8 cellular contexts compared by ENCODE assay signal in genomic region chr7:76549025-76549854, GRCh38. TPM values are rescaled to one million over a fixed set of nuclear protein-coding genes. Genes with fewer than 3 reads are reported as not detected.
DNase-seq lines count a peak whose midpoint lies in the region; ATAC-seq and TF ChIP-seq lines count a peak whose summit lies in the region.
"Not testable (repeated sequence)": the region's sequence is repeated elsewhere in the genome, so short reads cannot be mapped to it uniquely, and the experiment has no call there.

No MANE protein-coding gene starts in this region.

- H3K27ac Mint-ChIP-seq in neural progenitor cell, result peak overlapping the region; percentile 91

- peak overlapping the region; percentile 91 for H3K27ac ChIP-seq in foreskin keratinocyte
- peak overlapping the region; percentile 56 for H3K27ac ChIP-seq in neural progenitor cell
- peak overlapping the region; percentile 91 to 97 (median 96) for H3K27ac ChIP-seq in stomach

- not testable (repeated sequence) for H3K9me3 ChIP-seq in MG63; neural progenitor cell (ENCODE audit: low read depth); stomach

- peak; percentile 99 for ATAC-seq in foreskin keratinocyte

- not testable (repeated sequence) for H3K9me3 Mint-ChIP-seq in neural progenitor cell

- WGBS in stomach, 5 donors, result 0 to 1% (median 1%) methylated on average over 34 to 71 of the region's 71 CpGs

- not testable (repeated sequence) for H3F3A ChIP-seq in neural progenitor cell (ENCODE audit: low read depth)

- H3K27me3 ChIP-seq in MG63, foreskin keratinocyte, neural progenitor cell, stomach: not testable (repeated sequence)

- H3K4me2 ChIP-seq in neural progenitor cell, result peak overlapping the region; percentile 92

- H3K27me3 Mint-ChIP-seq in neural progenitor cell (ENCODE audit: insufficient read depth, low read depth), result not testable (repeated sequence)

- H3K9ac ChIP-seq in neural progenitor cell, result peak overlapping the region; percentile 77

- TF ChIP-seq EP300 in stomach (IDR thresholded peaks at IDR 0.05), result not testable (repeated sequence)

- not testable (repeated sequence) for H3K36me3 ChIP-seq in MG63, neural progenitor cell, stomach

- peaks cover 27% of the 10 kb centered on the region for H3K79me2 ChIP-seq in neural progenitor cell (ENCODE audit: low read depth)

- H3K4me3 ChIP-seq in MG63, result peak overlapping the region; percentile 79
- peak overlapping the region; percentile 96 for H3K4me3 ChIP-seq in neural progenitor cell
- peak overlapping the region; percentile 72 to 90 (median 80) for H3K4me3 ChIP-seq in stomach

- DNase-seq in GDM1 (lab: John Stamatoyannopoulos, UW) (peak; percentile 85), HCEC 1CT (peak; percentile 91), MG63 (peak; percentile 88), SHP77 treated with DMSO at 0.1 percent for 48 hours (lab: John Stamatoyannopoulos, UW) (peak; percentile 77), activated gamma-delta T cell treated with Interleukin-2 at 50 U/mL for 16 hours (peak; percentile 81), foreskin keratinocyte (peak; percentile 59 to 72), neural progenitor cell (ENCODE audit: low spot score) (peak; percentile 84), stomach (peak; percentile 88)

- intact Hi-C loops in stomach (cut with DNase I; ENCODE audit: low total_unique reads), result not testable (repeated sequence)

- H3K4me3 Mint-ChIP-seq in neural progenitor cell, result peak overlapping the region; percentile 93

- peak overlapping the region; percentile 63 for H2AFZ ChIP-seq in neural progenitor cell (replicated peaks)

- H3K4me1 Mint-ChIP-seq in neural progenitor cell, result not testable (repeated sequence)

- H3K36me3 Mint-ChIP-seq in neural progenitor cell, result not testable (repeated sequence)

- not testable (repeated sequence) for H3K4me1 ChIP-seq in foreskin keratinocyte, neural progenitor cell
- peaks cover 0 to 22% (median 8%) of the 10 kb centered on the region in 4 donors for H3K4me1 ChIP-seq in stomach

- TF ChIP-seq POLR2A in stomach (IDR thresholded peaks at IDR 0.05), result not testable (repeated sequence)

- not testable (repeated sequence) for TF ChIP-seq CTCF in foreskin keratinocyte (conservative IDR thresholded peaks at IDR 0.05); neural progenitor cell (IDR thresholded peaks at IDR 0.05); stomach (IDR thresholded peaks at IDR 0.05)

- H4K20me1 ChIP-seq in neural progenitor cell (ENCODE audit: low read depth), result not testable (repeated sequence)

RNA-seq across cellular contexts. Expression of gene SPDYE16, which starts 6.1 kb away (rescaled TPM):
- total RNA-seq in MG63 (2014; rRNA removed; shearing (Covaris generic); ENCODE audit: low replicate concordance), result not detected in 2 replicates
- total RNA-seq in foreskin keratinocyte (not detected in 2 replicates), neural progenitor cell (ENCODE audit: low replicate concordance) (0.28 TPM in 1 of 2 replicates, not detected in the other), stomach (not detected)
- polyA plus RNA-seq in foreskin keratinocyte (not detected in 2 replicates), stomach (under 1 TPM in 1 of 3 donors, not detected in 2; 0.03 TPM)

RNA-seq across cellular contexts. Expression of gene UPK3B, which starts 38.9 kb away (rescaled TPM):
- not detected in 2 replicates for total RNA-seq in MG63 (2014; rRNA removed; shearing (Covaris generic); ENCODE audit: low replicate concordance)
- total RNA-seq in foreskin keratinocyte, result 1.0 and 2.6 TPM in 2 replicates
- polyA plus RNA-seq in foreskin keratinocyte, result 1.1 and 4.2 TPM in 2 replicates
- total RNA-seq in neural progenitor cell (ENCODE audit: low replicate concordance), result 0.12 TPM in 1 of 2 replicates, not detected in the other
- total RNA-seq in stomach, result 10 to 100 TPM in 2 of 5 donors, 1 to 10 TPM in 1, under 1 TPM in 1, not detected in 1; 0.45 to 12.2 (median 6.2) TPM
- 1 to 10 TPM in 2 of 3 donors, not detected in 1; 4.0 to 6.6 TPM for polyA plus RNA-seq in stomach

Comparison
In these comparisons a context has a peak if more than half of its experiments do, and no peak if none do; other contexts are left out.
1. Peak in every context shown above with its lines: DNase-seq, ATAC-seq, H3K4me3 ChIP-seq and H3K27ac ChIP-seq.